ENCODE assay signal across 25 cellular contexts in genomic region chr1:66613187-66613586, GRCh38.
"Had no signal": no experiment of that assay in that cellular context is flagged by ENCODE, and none has a peak within 500 bp of the region (broad histone marks: within the 10 kb centered on the region; RNA-seq: fewer than 3 reads in every experiment).

No MANE protein-coding gene starts in this region.

- H3K4me3 ChIP-seq: body of pancreas, gastrocnemius medialis, ovary, prostate gland, upper lobe of left lung had no signal

- H3K36me3 Mint-ChIP-seq: activated naive CD8-positive, alpha-beta T cell treated with anti-CD3 and anti-CD28 coated beads for 36 hours; natural killer cell had no signal

- H3K27ac ChIP-seq: body of pancreas, gastrocnemius medialis, ovary, prostate gland, upper lobe of left lung had no signal

- FAIRE-seq: endometrium, islet of Langerhans had no signal

- ATAC-seq: activated T-helper 17 cell treated with anti-CD3 and anti-CD28 coated beads, Interleukin-2, amount 50 U/mL, for 72 hours; body of pancreas; gastrocnemius medialis; left ventricle myocardium superior; natural killer cell; SK-N-SH treated with all-trans-retinoic acid at 6 μM for 48 hours had no signal

- H3K4me3 Mint-ChIP-seq: activated naive CD8-positive, alpha-beta T cell treated with anti-CD3 and anti-CD28 coated beads for 36 hours; activated T-cell treated with anti-CD3 and anti-CD28 coated beads, Interleukin-2, amount 50 U/mL, for 24 hours; activated T-helper 17 cell treated with anti-CD3 and anti-CD28 coated beads, Interleukin-2, amount 50 U/mL, for 72 hours; central memory CD8-positive, alpha-beta T cell; natural killer cell; T-helper 2 cell treated with Interferon-gamma antibody and Interleukin-4, amounts not matched to agents 5 μg/mL and 100 μg/mL, for 36 hours had no signal

- H3K9me3 Mint-ChIP-seq: activated naive CD8-positive, alpha-beta T cell treated with anti-CD3 and anti-CD28 coated beads for 36 hours; activated T-cell treated with anti-CD3 and anti-CD28 coated beads, Interleukin-2, amount 50 U/mL, for 24 hours; activated T-helper 17 cell treated with anti-CD3 and anti-CD28 coated beads, Interleukin-2, amount 50 U/mL, for 72 hours; central memory CD8-positive, alpha-beta T cell; natural killer cell; T-helper 2 cell treated with Interferon-gamma antibody and Interleukin-4, amounts not matched to agents 5 μg/mL and 100 μg/mL, for 36 hours had no signal

- H3K36me3 ChIP-seq: gastrocnemius medialis, ovary, prostate gland, upper lobe of left lung had no signal

- H3K9me3 ChIP-seq: body of pancreas, gastrocnemius medialis, ovary, prostate gland, upper lobe of left lung had no signal

- H3K27ac Mint-ChIP-seq: activated naive CD8-positive, alpha-beta T cell treated with anti-CD3 and anti-CD28 coated beads for 36 hours; activated T-cell treated with anti-CD3 and anti-CD28 coated beads, Interleukin-2, amount 50 U/mL, for 24 hours; activated T-helper 17 cell treated with anti-CD3 and anti-CD28 coated beads, Interleukin-2, amount 50 U/mL, for 72 hours; natural killer cell; T-helper 2 cell treated with Interferon-gamma antibody and Interleukin-4, amounts not matched to agents 5 μg/mL and 100 μg/mL, for 36 hours had no signal

- H3K4me1 Mint-ChIP-seq: activated naive CD8-positive, alpha-beta T cell treated with anti-CD3 and anti-CD28 coated beads for 36 hours; activated T-helper 17 cell treated with anti-CD3 and anti-CD28 coated beads, Interleukin-2, amount 50 U/mL, for 72 hours; central memory CD8-positive, alpha-beta T cell; natural killer cell had no signal

- H3K27me3 ChIP-seq: body of pancreas, gastrocnemius medialis, ovary, upper lobe of left lung had no signal

- H3K4me1 ChIP-seq: body of pancreas, gastrocnemius medialis, prostate gland, upper lobe of left lung had no signal

- DNase-seq: activated CD8-positive, alpha-beta memory T cell treated with anti-CD3 and anti-CD28 coated beads for 24 hours; activated CD8-positive, alpha-beta memory T cell treated with anti-CD3 and anti-CD28 coated beads, Interleukin-2, amount 50 U/mL, for 4 hours; activated naive CD8-positive, alpha-beta T cell treated with anti-CD3 and anti-CD28 coated beads for 36 hours; activated T-cell treated with anti-CD3 and anti-CD28 coated beads, Interleukin-2, amount 50 U/mL, for 24 hours; body of pancreas; cortex of kidney; erythroblast; gastrocnemius medialis; head of caudate nucleus; hypothalamus; left ventricle myocardium superior; mammary epithelial cell; midbrain; natural killer cell; ovary; stimulated activated CD4-positive, alpha-beta T cell treated with anti-CD3 and anti-CD28 coated beads, Interleukin-4, amount 100 ng/mL, for 24 hours; stimulated activated naive CD4-positive, alpha-beta T cell treated with Interleukin-2 at 50 U/mL for 16 hours; upper lobe of left lung had no signal
